ENCODE assay signal across 1 cellular context in the genomic region with DNA sequence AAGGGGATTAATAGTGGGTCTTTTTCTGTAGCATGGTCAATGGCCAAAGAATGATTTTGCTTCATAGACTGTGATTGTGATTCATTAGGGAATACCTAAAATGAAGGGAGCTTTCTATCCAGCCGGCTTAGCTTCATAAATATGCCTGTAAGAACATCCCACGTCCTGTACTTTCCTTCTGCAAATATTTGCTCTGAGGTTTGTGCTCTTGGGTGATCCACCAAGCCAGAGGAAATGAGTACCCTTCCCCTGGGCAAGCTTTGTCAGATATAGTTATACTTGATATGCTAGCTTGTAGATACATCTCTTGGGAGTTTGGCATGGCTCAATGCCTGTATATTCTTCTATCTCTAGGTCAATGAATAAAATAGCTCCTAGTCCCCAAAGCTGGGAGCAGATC.
TF ChIP-seq lines count a peak whose summit lies in the region.

No MANE protein-coding gene starts in this region.

TF ChIP-seq in SK-N-SH, 30 proteins besides CTCF, POLR2A, EP300 and RAD21 (continued from another document):
- TF ChIP-seq FOSL2 (IDR thresholded peaks at IDR 0.05; ENCODE audit: borderline replicate concordance, low read depth) (no peak), TCF12 (IDR thresholded peaks at IDR 0.05) (no peak), RXRA (IDR thresholded peaks at IDR 0.05; ENCODE audit: borderline replicate concordance, low read depth) (no peak), MEF2A (IDR thresholded peaks at IDR 0.05; ENCODE audit: borderline replicate concordance, low read depth) (no peak), TAF1 (IDR thresholded peaks at IDR 0.05; ENCODE audit: borderline replicate concordance, low read depth, low read length) (no peak), GABPA (IDR thresholded peaks at IDR 0.05; ENCODE audit: low read depth) (no peak), TEAD4 (IDR thresholded peaks at IDR 0.05; ENCODE audit: borderline replicate concordance, insufficient read depth) (no peak), JUND (IDR thresholded peaks at IDR 0.05) (no peak), RCOR1 (IDR thresholded peaks at IDR 0.05; ENCODE audit: low read length) (no peak)
- TF ChIP-seq, protein P1, sequence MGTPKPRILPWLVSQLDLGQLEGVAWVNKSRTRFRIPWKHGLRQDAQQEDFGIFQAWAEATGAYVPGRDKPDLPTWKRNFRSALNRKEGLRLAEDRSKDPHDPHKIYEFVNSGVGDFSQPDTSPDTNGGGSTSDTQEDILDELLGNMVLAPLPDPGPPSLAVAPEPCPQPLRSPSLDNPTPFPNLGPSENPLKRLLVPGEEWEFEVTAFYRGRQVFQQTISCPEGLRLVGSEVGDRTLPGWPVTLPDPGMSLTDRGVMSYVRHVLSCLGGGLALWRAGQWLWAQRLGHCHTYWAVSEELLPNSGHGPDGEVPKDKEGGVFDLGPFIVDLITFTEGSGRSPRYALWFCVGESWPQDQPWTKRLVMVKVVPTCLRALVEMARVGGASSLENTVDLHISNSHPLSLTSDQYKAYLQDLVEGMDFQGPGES (IDR thresholded peaks at IDR 0.05; ENCODE audit: low read depth, low read length) = no peak
- TF ChIP-seq, protein P2, sequence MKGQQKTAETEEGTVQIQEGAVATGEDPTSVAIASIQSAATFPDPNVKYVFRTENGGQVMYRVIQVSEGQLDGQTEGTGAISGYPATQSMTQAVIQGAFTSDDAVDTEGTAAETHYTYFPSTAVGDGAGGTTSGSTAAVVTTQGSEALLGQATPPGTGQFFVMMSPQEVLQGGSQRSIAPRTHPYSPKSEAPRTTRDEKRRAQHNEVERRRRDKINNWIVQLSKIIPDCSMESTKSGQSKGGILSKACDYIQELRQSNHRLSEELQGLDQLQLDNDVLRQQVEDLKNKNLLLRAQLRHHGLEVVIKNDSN (IDR thresholded peaks at IDR 0.05; ENCODE audit: borderline replicate concordance, low read depth) = no peak
